8 cellular contexts compared by ENCODE assay signal in the genomic region with DNA sequence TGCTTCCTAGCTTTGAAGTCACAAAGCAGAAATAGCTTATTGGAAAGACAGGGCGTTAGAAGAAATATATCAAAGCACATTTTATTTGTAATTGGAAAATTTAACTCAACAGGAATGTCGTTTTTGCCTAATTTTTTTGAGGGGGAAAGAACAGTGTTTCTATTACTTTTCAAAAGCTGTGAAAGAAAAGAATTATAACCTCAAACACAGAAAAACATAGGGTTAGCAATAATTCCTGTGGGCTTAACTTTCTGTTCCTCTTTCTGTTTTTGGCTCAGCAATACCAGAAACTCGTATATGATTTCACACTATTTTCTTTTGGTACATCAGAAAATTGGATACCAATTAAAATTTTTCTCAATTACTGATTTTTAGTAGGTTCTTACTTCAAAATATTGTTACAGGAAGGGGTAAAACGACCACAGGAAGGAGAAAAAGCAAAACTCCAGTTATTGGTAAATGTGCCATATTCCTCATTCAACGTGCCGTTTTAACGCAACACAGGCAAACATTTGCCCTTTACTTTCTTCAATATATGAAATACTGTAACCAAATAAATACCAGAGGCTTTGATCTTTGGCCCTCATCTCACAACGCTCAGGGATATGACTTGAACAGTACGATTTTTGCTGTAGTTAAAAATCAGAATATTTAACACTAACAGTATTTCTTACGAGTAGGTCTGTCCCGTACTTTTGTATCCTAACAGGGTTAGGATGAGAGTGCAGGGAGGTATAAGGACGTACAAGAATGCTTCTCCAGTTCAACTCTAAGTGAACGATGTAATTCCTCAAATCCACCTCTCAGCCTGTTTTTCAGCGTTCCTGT. TPM values are rescaled to one million over a fixed set of nuclear protein-coding genes. Genes with fewer than 3 reads are reported as not detected.
DNase-seq lines count a peak whose midpoint lies in the region; ATAC-seq and TF ChIP-seq lines count a peak whose summit lies in the region.

No MANE protein-coding gene starts in this region.

- H3K4me2 ChIP-seq in SK-N-SH: peak overlapping the region; percentile 81

- H3K27ac Mint-ChIP-seq in stimulated activated effector memory CD8-positive, alpha-beta T cell treated with anti-CD3 and anti-CD28 coated beads, Interleukin-12 subunit alpha, Interleukin-12 subunit beta, amount 100 ng/mL, for 72 hours: peak overlapping the region; percentile 97

- H3K9me3 Mint-ChIP-seq in stimulated activated effector memory CD8-positive, alpha-beta T cell treated with anti-CD3 and anti-CD28 coated beads, Interleukin-12 subunit alpha, Interleukin-12 subunit beta, amount 100 ng/mL, for 72 hours: no peaks in the 10 kb centered on the region

- intact Hi-C loops in right cardiac atrium (cut with DNase I): loop anchor here in 2 of 4 donors (5.0 to 10.0 kb wide), 2 partner anchors 123 to 636 kb away; a partner anchor contains a TSS

- H3K4me3 ChIP-seq in BJ (ENCODE audit: low read depth, low read length) (peak overlapping the region; percentile 38), SK-N-SH (ENCODE audit: low read depth in 2 of 2, low read length in 1 of 2) (peak overlapping the region; percentile 78), right cardiac atrium (ENCODE audit: low read length) (peak overlapping the region; percentile 56)

- H3K4me1 Mint-ChIP-seq in stimulated activated effector memory CD8-positive, alpha-beta T cell treated with anti-CD3 and anti-CD28 coated beads, Interleukin-12 subunit alpha, Interleukin-12 subunit beta, amount 100 ng/mL, for 72 hours: peaks cover 33% of the 10 kb centered on the region

- peaks cover 7% of the 10 kb centered on the region for H3F3A ChIP-seq in SK-N-SH (replicated peaks; ENCODE audit: insufficient read depth)

- H3K4me3 Mint-ChIP-seq in stimulated activated effector memory CD8-positive, alpha-beta T cell treated with anti-CD3 and anti-CD28 coated beads, Interleukin-12 subunit alpha, Interleukin-12 subunit beta, amount 100 ng/mL, for 72 hours: peak overlapping the region; percentile 84

- DNase-seq in BJ (ENCODE audit: low read depth): no peak
- no peak for DNase-seq in SK-N-SH
- no peak for DNase-seq in right cardiac atrium
- DNase-seq in stimulated activated effector memory CD8-positive, alpha-beta T cell treated with anti-CD3 and anti-CD28 coated beads, Interleukin-12 subunit alpha, Interleukin-12 subunit beta, amount 100 ng/mL, for 72 hours (ENCODE audit: low spot score in 2 of 2): no peak
- no peak for DNase-seq in NCI-H2171 treated with DMSO at 0.1 percent for 48 hours (lab: John Stamatoyannopoulos, UW)
- DNase-seq in activated CD8-positive, alpha-beta memory T cell treated with anti-CD3 and anti-CD28 coated beads for 24 hours: no peak

- H3K9me2 ChIP-seq in SK-N-SH: no peaks in the 10 kb centered on the region

- H3K27me3 ChIP-seq in BJ (ENCODE audit: control insufficient read depth, insufficient read depth, low read length) (no peaks in the 10 kb centered on the region), SK-N-SH (ENCODE audit: insufficient read depth) (no peaks in the 10 kb centered on the region), right cardiac atrium (ENCODE audit: control insufficient read depth, insufficient read depth) (no peaks in the 10 kb centered on the region)

- TF ChIP-seq CTCF in BJ (IDR thresholded peaks at IDR 0.05; ENCODE audit: insufficient read depth, low read depth, low read length) (no peak), SK-N-SH (IDR thresholded peaks at IDR 0.05) (no peak)

- no peaks in the 10 kb centered on the region for H4K20me1 ChIP-seq in SK-N-SH (ENCODE audit: insufficient read depth)

- peak overlapping the region; percentile 94; the same call in 1 of the 2 replicates for H2AFZ ChIP-seq in SK-N-SH (ENCODE audit: low read depth)

- ATAC-seq in GM21717 (IDR thresholded peaks at IDR 0.05; ENCODE audit: unreplicated experiment) (peak; percentile 0), right cardiac atrium (no peak), HG02642 (IDR thresholded peaks at IDR 0.05; ENCODE audit: poor library complexity, unreplicated experiment) (no peak)
- ATAC-seq in stimulated activated effector memory CD8-positive, alpha-beta T cell treated with anti-CD3 and anti-CD28 coated beads, Interleukin-12 subunit alpha, Interleukin-12 subunit beta, amount 100 ng/mL, for 72 hours: no peak

- H3K9ac ChIP-seq in SK-N-SH: no peak overlapping the region

- CTCF ChIA-PET in BJ (lab: Yijun Ruan, JAX): interaction anchor here (1.0 to 1.1 kb wide), 3 partner anchors 17 to 54 kb away, joined by 3 read pairs; no protein-coding TSS in a partner anchor
- CTCF ChIA-PET in SK-N-SH (lab: Yijun Ruan, JAX): interaction anchor here (0.8 to 1.8 kb wide), 4 partner anchors 25 to 274 kb away, joined by 3 to 8 read pairs (median 5); no protein-coding TSS in a partner anchor

- TF ChIP-seq EP300 in SK-N-SH (IDR thresholded peaks at IDR 0.05; ENCODE audit: borderline replicate concordance in 1 of 2, low read depth in 1 of 2, low read length in 1 of 2): no peak

- POLR2A ChIA-PET in BJ (lab: Charles Lee): no interaction called here
- POLR2A ChIA-PET in SK-N-SH (lab: Yijun Ruan, JAX): no interaction called here

- H3K27ac ChIP-seq in SK-N-SH (ENCODE audit: low read depth in 2 of 2, low read length in 1 of 2) (peak overlapping the region in 1 of 2 experiments; percentile 92; a peak in 2 of 4 replicates), right cardiac atrium (ENCODE audit: low read length) (peak overlapping the region; percentile 84)

- H3K36me3 Mint-ChIP-seq in stimulated activated effector memory CD8-positive, alpha-beta T cell treated with anti-CD3 and anti-CD28 coated beads, Interleukin-12 subunit alpha, Interleukin-12 subunit beta, amount 100 ng/mL, for 72 hours: peaks cover 22% of the 10 kb centered on the region

- WGBS in SK-N-SH (ENCODE audit: low lambda C conversion rate): 8% methylated on average over 14 of the region's 14 CpGs
- 10% methylated on average over 14 of the region's 14 CpGs for WGBS in right cardiac atrium

- 0 out of 2 replicates have a peak, but pooled peaks have one; percentile 1 for TF ChIP-seq RAD21 in SK-N-SH (IDR thresholded peaks at IDR 0.05; ENCODE audit: low read length)

- H3K4me1 ChIP-seq in SK-N-SH (ENCODE audit: control insufficient read depth in 1 of 2, insufficient read depth in 2 of 2, low read depth in 1 of 2, low read length in 1 of 2) (peaks cover 0 to 6% of the 10 kb centered on the region in 2 experiments; a peak in 2 of 4 replicates), right cardiac atrium (ENCODE audit: control insufficient read depth, insufficient read depth, low read length) (no peaks in the 10 kb centered on the region)

- H3K36me3 ChIP-seq in BJ (ENCODE audit: control insufficient read depth, insufficient read depth, low read length): no peaks in the 10 kb centered on the region
- no peaks in the 10 kb centered on the region for H3K36me3 ChIP-seq in SK-N-SH (replicated peaks in 1 of 2; ENCODE audit: control insufficient read depth in 1 of 2, insufficient read depth in 2 of 2, low read length in 1 of 2)

- H3K9me3 ChIP-seq in SK-N-SH (no peaks in the 10 kb centered on the region), right cardiac atrium (ENCODE audit: control insufficient read depth, low read length) (no peaks in the 10 kb centered on the region)

- H3K79me2 ChIP-seq in SK-N-SH (ENCODE audit: insufficient read depth): no peaks in the 10 kb centered on the region

TF ChIP-seq in SK-N-SH, 30 proteins besides CTCF, POLR2A, EP300 and RAD21 (continues in another document):
- TF ChIP-seq RCOR1 (IDR thresholded peaks at IDR 0.05; ENCODE audit: low read length): no peak
- TF ChIP-seq EZH2phosphoT487 (IDR thresholded peaks at IDR 0.05; ENCODE audit: borderline replicate concordance, low read depth): no peak
- no peak for TF ChIP-seq SMC3 (IDR thresholded peaks at IDR 0.05; ENCODE audit: low read depth, low read length)
- TF ChIP-seq, protein P1, sequence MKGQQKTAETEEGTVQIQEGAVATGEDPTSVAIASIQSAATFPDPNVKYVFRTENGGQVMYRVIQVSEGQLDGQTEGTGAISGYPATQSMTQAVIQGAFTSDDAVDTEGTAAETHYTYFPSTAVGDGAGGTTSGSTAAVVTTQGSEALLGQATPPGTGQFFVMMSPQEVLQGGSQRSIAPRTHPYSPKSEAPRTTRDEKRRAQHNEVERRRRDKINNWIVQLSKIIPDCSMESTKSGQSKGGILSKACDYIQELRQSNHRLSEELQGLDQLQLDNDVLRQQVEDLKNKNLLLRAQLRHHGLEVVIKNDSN (IDR thresholded peaks at IDR 0.05; ENCODE audit: borderline replicate concordance, low read depth): no peak
- TF ChIP-seq GABPA (IDR thresholded peaks at IDR 0.05; ENCODE audit: low read depth): no peak
- TF ChIP-seq MXI1 (IDR thresholded peaks at IDR 0.05; ENCODE audit: low read depth, low read length): no peak
- TF ChIP-seq, protein P2, sequence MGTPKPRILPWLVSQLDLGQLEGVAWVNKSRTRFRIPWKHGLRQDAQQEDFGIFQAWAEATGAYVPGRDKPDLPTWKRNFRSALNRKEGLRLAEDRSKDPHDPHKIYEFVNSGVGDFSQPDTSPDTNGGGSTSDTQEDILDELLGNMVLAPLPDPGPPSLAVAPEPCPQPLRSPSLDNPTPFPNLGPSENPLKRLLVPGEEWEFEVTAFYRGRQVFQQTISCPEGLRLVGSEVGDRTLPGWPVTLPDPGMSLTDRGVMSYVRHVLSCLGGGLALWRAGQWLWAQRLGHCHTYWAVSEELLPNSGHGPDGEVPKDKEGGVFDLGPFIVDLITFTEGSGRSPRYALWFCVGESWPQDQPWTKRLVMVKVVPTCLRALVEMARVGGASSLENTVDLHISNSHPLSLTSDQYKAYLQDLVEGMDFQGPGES (IDR thresholded peaks at IDR 0.05; ENCODE audit: low read depth, low read length): no peak
- no peak for TF ChIP-seq RXRA (IDR thresholded peaks at IDR 0.05; ENCODE audit: borderline replicate concordance, low read depth)
- TF ChIP-seq JUND (IDR thresholded peaks at IDR 0.05): no peak
- no peak for TF ChIP-seq GATA2 (CRISPR knock-in tag; IDR thresholded peaks at IDR 0.05)

RNA-seq across cellular contexts. Expression of a gene that starts 1.3 kb away (rescaled TPM):
- polyA plus RNA-seq in BJ (2011; rRNA removed): not detected in 2 replicates
- polyA minus RNA-seq in BJ (2011; rRNA and poly(A)+ RNA removed): not detected in 2 replicates
- polyA plus RNA-seq in SK-N-SH (2012; rRNA removed): not detected in 2 replicates
- polyA plus RNA-seq in SK-N-SH (2012; cell fraction: cytosol; rRNA removed): not detected in 2 replicates
- polyA plus RNA-seq in SK-N-SH (2012; cell fraction: nucleus; rRNA removed): not detected in 2 replicates
- not detected for total RNA-seq in right cardiac atrium
- not detected for polyA plus RNA-seq in right cardiac atrium

RNA-seq across cellular contexts. Expression of a gene that starts 2.5 kb away (rescaled TPM):
- not detected in 2 replicates for polyA plus RNA-seq in BJ (2011; rRNA removed)
- not detected in 2 replicates for polyA minus RNA-seq in BJ (2011; rRNA and poly(A)+ RNA removed)
- not detected in 2 replicates for polyA plus RNA-seq in SK-N-SH (2012; rRNA removed)
- polyA plus RNA-seq in SK-N-SH (2012; cell fraction: cytosol; rRNA removed): not detected in 2 replicates
- not detected in 2 replicates for polyA plus RNA-seq in SK-N-SH (2012; cell fraction: nucleus; rRNA removed)
- total RNA-seq in right cardiac atrium: not detected
- not detected for polyA plus RNA-seq in right cardiac atrium
